1 cellular context compared by ENCODE assay signal in the genomic region with DNA sequence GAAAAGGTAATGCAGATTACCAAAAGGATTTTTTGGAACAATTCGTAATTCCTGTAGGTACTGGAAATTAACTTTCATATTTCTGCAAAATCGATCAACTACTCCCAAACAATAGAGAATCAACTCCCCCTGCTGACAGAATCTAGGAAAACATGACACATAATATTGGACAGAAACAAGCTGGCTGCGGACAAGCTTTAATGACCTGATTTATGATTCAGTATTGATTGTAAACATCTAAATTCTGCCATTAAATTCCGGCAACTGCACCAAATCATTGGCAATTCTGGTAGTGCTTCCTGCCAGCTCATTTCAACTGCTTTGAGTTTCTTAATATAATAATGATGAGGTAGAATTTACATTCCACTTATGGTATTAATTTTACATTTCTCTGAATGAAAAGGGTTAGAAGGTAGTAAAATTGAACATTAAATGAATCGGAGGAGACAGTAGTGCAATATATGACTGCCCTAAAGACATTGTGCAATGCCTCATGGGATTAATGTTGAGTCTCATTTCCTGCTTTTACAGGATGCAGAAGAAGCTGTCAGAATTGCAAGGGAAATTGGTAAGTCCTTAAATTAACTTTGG.
A peak's percentile ranks its signal among the peaks of the same experiment; 100 is the strongest.
TF ChIP-seq lines count a peak whose summit lies in the region.

No MANE protein-coding gene starts in this region.

TF ChIP-seq in IMR-90, 13 proteins besides CTCF, POLR2A, EP300 and RAD21 (continued from another document):
- peak; percentile 86 for TF ChIP-seq SMC3 (IDR thresholded peaks at IDR 0.05; ENCODE audit: low read depth, low read length)
- TF ChIP-seq RCOR1 (IDR thresholded peaks at IDR 0.05; ENCODE audit: insufficient replicate concordance, low read length): no peak
